8 cellular contexts compared by ENCODE assay signal in genomic region chrX:44876076-44876475, GRCh38. TPM values are rescaled to one million over a fixed set of nuclear protein-coding genes. Genes with fewer than 3 reads are reported as not detected.
DNase-seq lines count a peak whose midpoint lies in the region; ATAC-seq, FAIRE-seq and TF ChIP-seq lines count a peak whose summit lies in the region.

No MANE protein-coding gene starts in this region.

- H3K27ac Mint-ChIP-seq in HFFc6, result peak overlapping the region; percentile 45
- H3K27ac Mint-ChIP-seq in astrocyte (ENCODE audit: unreplicated experiment), result no peak overlapping the region
- H3K27ac Mint-ChIP-seq in memory B cell, result no peak overlapping the region

- H3K27me3 Mint-ChIP-seq in HFFc6 (ENCODE audit: insufficient read depth) (0 out of 2 replicates have a peak, but pooled peaks cover 2% of the 10 kb centered on the region), astrocyte (ENCODE audit: low read depth, unreplicated experiment) (no peaks in the 10 kb centered on the region), memory B cell (no peaks in the 10 kb centered on the region)

- H3K36me3 ChIP-seq in ACC112 (ENCODE audit: insufficient read depth, low read length), result no peaks in the 10 kb centered on the region
- no peaks in the 10 kb centered on the region for H3K36me3 ChIP-seq in astrocyte (ENCODE audit: insufficient read depth, low read length)
- no peaks in the 10 kb centered on the region for H3K36me3 ChIP-seq in adrenal gland (replicated peaks in 1 of 2)

- no peaks in the 10 kb centered on the region for H3K27me3 ChIP-seq in ACC112 (ENCODE audit: insufficient read depth, low read length)
- H3K27me3 ChIP-seq in astrocyte (ENCODE audit: insufficient read depth, low read length), result no peaks in the 10 kb centered on the region
- H3K27me3 ChIP-seq in adrenal gland, result no peaks in the 10 kb centered on the region

- peaks cover 79% of the 10 kb centered on the region for H3K79me2 ChIP-seq in ACC112 (ENCODE audit: control insufficient read depth, insufficient read depth, low read length, unreplicated experiment)
- H3K79me2 ChIP-seq in astrocyte (ENCODE audit: insufficient read depth, low read length), result peaks cover 89% of the 10 kb centered on the region

- TF ChIP-seq CTCF in HFFc6 (IDR thresholded peaks at IDR 0.05), result no peak
- TF ChIP-seq CTCF in astrocyte (IDR thresholded peaks at IDR 0.05; ENCODE audit: insufficient read depth, low read depth, low read length), result no peak
- TF ChIP-seq CTCF in adrenal gland (IDR thresholded peaks at IDR 0.05), result no peak

- intact Hi-C loops in adrenal gland (cut with DNase I), result no loop called here

- no peaks in the 10 kb centered on the region for H3K9me3 Mint-ChIP-seq in HFFc6
- no peaks in the 10 kb centered on the region for H3K9me3 Mint-ChIP-seq in astrocyte (ENCODE audit: unreplicated experiment)
- no peaks in the 10 kb centered on the region for H3K9me3 Mint-ChIP-seq in memory B cell

- FAIRE-seq in astrocyte (lab: Jason Lieb, UNC), result peak; percentile 93

- H3K36me3 Mint-ChIP-seq in HFFc6 (ENCODE audit: low read depth) (peaks cover 9% of the 10 kb centered on the region), astrocyte (ENCODE audit: low read depth, unreplicated experiment) (no peaks in the 10 kb centered on the region), memory B cell (peaks cover 2% of the 10 kb centered on the region)

- no peak for ATAC-seq in memory B cell (ENCODE audit: low read depth)
- ATAC-seq in GM21526 (IDR thresholded peaks at IDR 0.05; ENCODE audit: low FRiP score, unreplicated experiment), result no peak

- no peak for TF ChIP-seq POLR2A in adrenal gland (IDR thresholded peaks at IDR 0.05)

- H4K20me1 ChIP-seq in astrocyte (ENCODE audit: insufficient read depth, low read length), result peaks cover 31% of the 10 kb centered on the region

- H3K4me3 Mint-ChIP-seq in HFFc6, result peak overlapping the region; percentile 97
- H3K4me3 Mint-ChIP-seq in astrocyte (ENCODE audit: unreplicated experiment), result peak overlapping the region; percentile 97
- H3K4me3 Mint-ChIP-seq in memory B cell, result peak overlapping the region; percentile 17

- DNase-seq in HFFc6 (peak; percentile 15), astrocyte (ENCODE audit: low read depth) (peak; percentile 27), memory B cell (ENCODE audit: low spot score in 2 of 2) (no peak), adrenal gland (no peak), SKM-1 (lab: John Stamatoyannopoulos, UW; ENCODE audit: unreplicated experiment) (no peak), cerebellar nuclear complex (lab: John Stamatoyannopoulos, UW) (no peak)

- H3K4me1 ChIP-seq in ACC112 (ENCODE audit: control insufficient read depth, insufficient read depth, low read length, unreplicated experiment), result peaks cover 2% of the 10 kb centered on the region
- no peaks in the 10 kb centered on the region for H3K4me1 ChIP-seq in astrocyte (ENCODE audit: insufficient read depth, low read length)
- peaks cover 4 to 51% of the 10 kb centered on the region in 2 donors for H3K4me1 ChIP-seq in adrenal gland (replicated peaks in 1 of 2)

- no peak overlapping the region for H3K27ac ChIP-seq in ACC112 (ENCODE audit: low read depth, low read length)
- H3K27ac ChIP-seq in astrocyte (ENCODE audit: low read depth, low read length), result no peak overlapping the region
- H3K27ac ChIP-seq in adrenal gland, result peak overlapping the region in 1 of 5 donors; percentile 94

- H2AFZ ChIP-seq in ACC112 (ENCODE audit: low read length, unreplicated experiment), result no peak overlapping the region
- no peak overlapping the region for H2AFZ ChIP-seq in astrocyte (ENCODE audit: low read depth, low read length)

- H3K4me2 ChIP-seq in astrocyte (ENCODE audit: low read length), result peak overlapping the region; percentile 99

- H3K4me3 ChIP-seq in ACC112 (ENCODE audit: low read depth, low read length) (peak overlapping the region; percentile 92), astrocyte (ENCODE audit: insufficient read depth, low read depth, low read length) (peak overlapping the region; percentile 86), adrenal gland (peak overlapping the region in 1 of 4 donors; percentile 92)

- peak overlapping the region; percentile 96 for H3K9ac ChIP-seq in astrocyte (ENCODE audit: low read length)

- H3K9me3 ChIP-seq in astrocyte (ENCODE audit: insufficient read depth, low read depth, low read length) (no peaks in the 10 kb centered on the region), adrenal gland (replicated peaks in 1 of 3) (no peaks in the 10 kb centered on the region)

- 20 to 40% (median 28%) methylated on average over 4 of the region's 4 CpGs for WGBS in adrenal gland, 4 donors

- H3K4me1 Mint-ChIP-seq in HFFc6 (ENCODE audit: low read depth) (peaks cover 5% of the 10 kb centered on the region), astrocyte (ENCODE audit: low read depth, unreplicated experiment) (peaks cover 4% of the 10 kb centered on the region), memory B cell (peaks cover 5% of the 10 kb centered on the region)

RNA-seq across cellular contexts. Expression of gene KDM6A, which starts 3.1 kb away (rescaled TPM):
- total RNA-seq in HFFc6 (2021; fragmentation: NEBNext Ultra II Directional; extraction: Animal tissue kit (Norgen Biotek cat#: 25700)), result 10 to 100 TPM in 2 of 6 experiments, 1 to 10 TPM in 4; 6.4 to 14.3 (median 9.0) TPM
- total RNA-seq in astrocyte (33.6 and 44.0 TPM in 2 replicates), adrenal gland (10 to 100 TPM; 20.1 to 37.9 (median 27.3) TPM)
- 10 to 100 TPM in 2 of 3 donors, 1 to 10 TPM in 1; 4.1 to 16.5 (median 15.8) TPM for polyA plus RNA-seq in adrenal gland

RNA-seq across cellular contexts. Expression of gene DUSP21, which starts 32.3 kb away (rescaled TPM):
- total RNA-seq in HFFc6 (2021; fragmentation: NEBNext Ultra II Directional; extraction: Animal tissue kit (Norgen Biotek cat#: 25700)), result not detected
- not detected in 2 replicates for total RNA-seq in astrocyte
- total RNA-seq in adrenal gland, result not detected
- not detected for polyA plus RNA-seq in adrenal gland

Comparison
In these comparisons a context has a peak if more than half of its experiments do, and no peak if none do; other contexts are left out.
1. DNase-seq: peak in HFFc6 (single experiment) and astrocyte (single experiment); none in memory B cell (0 of 2), adrenal gland (0 of 7), SKM-1 (single experiment) and cerebellar nuclear complex (0 of 2).
2. H3K4me3 Mint-ChIP-seq: peak in every context shown above with its lines; median percentile 97 in HFFc6; 97 in astrocyte; 17 in memory B cell.